Comparison of ENCODE assay signal across 1 cellular context in the genomic region with DNA sequence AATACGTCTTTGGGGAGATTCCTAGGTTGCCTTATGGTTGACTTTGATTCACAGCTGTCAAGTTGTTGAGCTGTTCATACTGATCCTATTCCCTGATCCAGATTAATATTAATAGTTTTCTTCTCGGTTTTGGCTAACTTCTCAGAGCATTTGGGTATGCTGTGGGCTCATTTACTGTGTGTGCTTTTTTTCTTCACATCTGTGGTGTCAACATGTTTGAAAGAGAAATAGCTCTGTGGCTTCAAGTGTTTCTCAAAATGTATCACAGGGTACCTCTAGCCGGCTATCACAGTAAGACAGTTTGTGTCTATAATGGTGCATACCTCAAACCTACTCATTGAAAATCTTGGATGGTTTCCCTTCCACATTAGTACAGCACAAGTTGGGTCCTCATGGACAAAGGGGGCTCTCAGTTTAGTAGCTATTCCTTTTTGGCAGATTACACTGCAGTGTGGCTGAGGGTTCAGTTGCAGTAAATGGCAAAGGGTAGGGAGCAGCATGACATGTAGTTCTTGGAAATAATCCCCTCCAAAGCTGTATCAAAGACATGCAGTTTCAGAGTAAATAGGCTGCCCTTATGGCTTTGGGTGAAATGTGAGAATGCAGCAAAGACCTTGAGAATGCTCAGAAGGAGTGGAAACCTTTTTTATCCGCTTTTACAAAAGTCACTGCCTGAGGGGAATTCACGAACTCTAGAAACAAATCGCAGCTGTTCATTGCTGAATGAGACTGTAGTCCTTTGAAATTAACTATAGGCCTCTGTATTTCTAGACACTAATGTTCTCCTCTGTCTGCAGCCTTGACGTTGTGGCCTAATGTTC.
TF ChIP-seq lines count a peak whose summit lies in the region.

No MANE protein-coding gene starts in this region.

TF ChIP-seq in GM12878, 131 proteins besides CTCF, POLR2A, EP300 and RAD21 (continued from another document and continues in another):
- TF ChIP-seq, protein P1, sequence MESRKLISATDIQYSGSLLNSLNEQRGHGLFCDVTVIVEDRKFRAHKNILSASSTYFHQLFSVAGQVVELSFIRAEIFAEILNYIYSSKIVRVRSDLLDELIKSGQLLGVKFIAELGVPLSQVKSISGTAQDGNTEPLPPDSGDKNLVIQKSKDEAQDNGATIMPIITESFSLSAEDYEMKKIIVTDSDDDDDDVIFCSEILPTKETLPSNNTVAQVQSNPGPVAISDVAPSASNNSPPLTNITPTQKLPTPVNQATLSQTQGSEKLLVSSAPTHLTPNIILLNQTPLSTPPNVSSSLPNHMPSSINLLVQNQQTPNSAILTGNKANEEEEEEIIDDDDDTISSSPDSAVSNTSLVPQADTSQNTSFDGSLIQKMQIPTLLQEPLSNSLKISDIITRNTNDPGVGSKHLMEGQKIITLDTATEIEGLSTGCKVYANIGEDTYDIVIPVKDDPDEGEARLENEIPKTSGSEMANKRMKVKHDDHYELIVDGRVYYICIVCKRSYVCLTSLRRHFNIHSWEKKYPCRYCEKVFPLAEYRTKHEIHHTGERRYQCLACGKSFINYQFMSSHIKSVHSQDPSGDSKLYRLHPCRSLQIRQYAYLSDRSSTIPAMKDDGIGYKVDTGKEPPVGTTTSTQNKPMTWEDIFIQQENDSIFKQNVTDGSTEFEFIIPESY (IDR thresholded peaks at IDR 0.05): no peak
- TF ChIP-seq MEF2B (IDR thresholded peaks at IDR 0.05; ENCODE audit: partially characterized antibody, poor library complexity, severe bottlenecking) (no peak), ESRRA (IDR thresholded peaks at IDR 0.05; ENCODE audit: low read length) (no peak), MTA3 (IDR thresholded peaks at IDR 0.05; ENCODE audit: borderline replicate concordance, low read length) (no peak), NR2C2 (IDR thresholded peaks at IDR 0.05; ENCODE audit: borderline replicate concordance, control insufficient read depth, insufficient read length, low read depth) (no peak), ZNF207 (IDR thresholded peaks at IDR 0.05; ENCODE audit: borderline replicate concordance) (no peak), TCF7 (IDR thresholded peaks at IDR 0.05; ENCODE audit: borderline replicate concordance) (no peak), NR2C1 (IDR thresholded peaks at IDR 0.05) (no peak), SUZ12 (IDR thresholded peaks at IDR 0.05; ENCODE audit: unreplicated experiment) (no peak), KDM1A (IDR thresholded peaks at IDR 0.05; ENCODE audit: borderline replicate concordance) (no peak), WRNIP1 (IDR thresholded peaks at IDR 0.05; ENCODE audit: borderline replicate concordance, low read depth, low read length) (no peak), EED (IDR thresholded peaks at IDR 0.05; ENCODE audit: low read depth) (peak; percentile 61), MXI1 (IDR thresholded peaks at IDR 0.05; ENCODE audit: low read depth, low read length) (no peak), CBX5 (IDR thresholded peaks at IDR 0.05; ENCODE audit: low read depth) (0 out of 2 replicates have a peak, but pooled peaks have one; percentile 32), BCL11A (IDR thresholded peaks at IDR 0.05; ENCODE audit: low read depth, low read length) (no peak; the same call in 1 of the 2 replicates), KAT2A (conservative IDR thresholded peaks at IDR 0.05; ENCODE audit: control insufficient read depth, low read depth, low read length) (no peak), BACH1 (IDR thresholded peaks at IDR 0.05; ENCODE audit: borderline replicate concordance) (no peak; the same call in 1 of the 2 replicates), EGR1 (IDR thresholded peaks at IDR 0.05; ENCODE audit: borderline replicate concordance in 1 of 2, low read depth in 2 of 2, low read length in 2 of 2) (no peak), BMI1 (IDR thresholded peaks at IDR 0.05; ENCODE audit: borderline replicate concordance) (no peak), FOXK2 (IDR thresholded peaks at IDR 0.05) (no peak), YY1 (IDR thresholded peaks at IDR 0.05; ENCODE audit: low read depth, low read length) (no peak), RFX5 (IDR thresholded peaks at IDR 0.05; ENCODE audit: low read depth, low read length) (no peak), RB1 (IDR thresholded peaks at IDR 0.05; ENCODE audit: borderline replicate concordance) (no peak), HDGF (IDR thresholded peaks at IDR 0.05) (no peak), NRF1 (conservative IDR thresholded peaks at IDR 0.05; ENCODE audit: low read depth, low read length) (no peak), ASH2L (IDR thresholded peaks at IDR 0.05; ENCODE audit: borderline replicate concordance, low read depth) (no peak), SMARCA5 (IDR thresholded peaks at IDR 0.05) (no peak), NFYA (IDR thresholded peaks at IDR 0.05; ENCODE audit: borderline replicate concordance, low read depth, low read length) (no peak)
- TF ChIP-seq, protein P2, sequence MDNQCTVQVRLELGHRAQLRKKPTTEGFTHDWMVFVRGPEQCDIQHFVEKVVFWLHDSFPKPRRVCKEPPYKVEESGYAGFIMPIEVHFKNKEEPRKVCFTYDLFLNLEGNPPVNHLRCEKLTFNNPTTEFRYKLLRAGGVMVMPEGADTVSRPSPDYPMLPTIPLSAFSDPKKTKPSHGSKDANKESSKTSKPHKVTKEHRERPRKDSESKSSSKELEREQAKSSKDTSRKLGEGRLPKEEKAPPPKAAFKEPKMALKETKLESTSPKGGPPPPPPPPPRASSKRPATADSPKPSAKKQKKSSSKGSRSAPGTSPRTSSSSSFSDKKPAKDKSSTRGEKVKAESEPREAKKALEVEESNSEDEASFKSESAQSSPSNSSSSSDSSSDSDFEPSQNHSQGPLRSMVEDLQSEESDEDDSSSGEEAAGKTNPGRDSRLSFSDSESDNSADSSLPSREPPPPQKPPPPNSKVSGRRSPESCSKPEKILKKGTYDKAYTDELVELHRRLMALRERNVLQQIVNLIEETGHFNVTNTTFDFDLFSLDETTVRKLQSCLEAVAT (IDR thresholded peaks at IDR 0.05): no peak
- TF ChIP-seq, protein P3, sequence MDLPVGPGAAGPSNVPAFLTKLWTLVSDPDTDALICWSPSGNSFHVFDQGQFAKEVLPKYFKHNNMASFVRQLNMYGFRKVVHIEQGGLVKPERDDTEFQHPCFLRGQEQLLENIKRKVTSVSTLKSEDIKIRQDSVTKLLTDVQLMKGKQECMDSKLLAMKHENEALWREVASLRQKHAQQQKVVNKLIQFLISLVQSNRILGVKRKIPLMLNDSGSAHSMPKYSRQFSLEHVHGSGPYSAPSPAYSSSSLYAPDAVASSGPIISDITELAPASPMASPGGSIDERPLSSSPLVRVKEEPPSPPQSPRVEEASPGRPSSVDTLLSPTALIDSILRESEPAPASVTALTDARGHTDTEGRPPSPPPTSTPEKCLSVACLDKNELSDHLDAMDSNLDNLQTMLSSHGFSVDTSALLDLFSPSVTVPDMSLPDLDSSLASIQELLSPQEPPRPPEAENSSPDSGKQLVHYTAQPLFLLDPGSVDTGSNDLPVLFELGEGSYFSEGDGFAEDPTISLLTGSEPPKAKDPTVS (IDR thresholded peaks at IDR 0.05; ENCODE audit: low read depth, low read length): no peak
- TF ChIP-seq, protein P4, sequence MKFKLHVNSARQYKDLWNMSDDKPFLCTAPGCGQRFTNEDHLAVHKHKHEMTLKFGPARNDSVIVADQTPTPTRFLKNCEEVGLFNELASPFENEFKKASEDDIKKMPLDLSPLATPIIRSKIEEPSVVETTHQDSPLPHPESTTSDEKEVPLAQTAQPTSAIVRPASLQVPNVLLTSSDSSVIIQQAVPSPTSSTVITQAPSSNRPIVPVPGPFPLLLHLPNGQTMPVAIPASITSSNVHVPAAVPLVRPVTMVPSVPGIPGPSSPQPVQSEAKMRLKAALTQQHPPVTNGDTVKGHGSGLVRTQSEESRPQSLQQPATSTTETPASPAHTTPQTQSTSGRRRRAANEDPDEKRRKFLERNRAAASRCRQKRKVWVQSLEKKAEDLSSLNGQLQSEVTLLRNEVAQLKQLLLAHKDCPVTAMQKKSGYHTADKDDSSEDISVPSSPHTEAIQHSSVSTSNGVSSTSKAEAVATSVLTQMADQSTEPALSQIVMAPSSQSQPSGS (IDR thresholded peaks at IDR 0.05; ENCODE audit: low read length): peak; percentile 52; the same call in 1 of the 2 replicates
- TF ChIP-seq, protein P5, sequence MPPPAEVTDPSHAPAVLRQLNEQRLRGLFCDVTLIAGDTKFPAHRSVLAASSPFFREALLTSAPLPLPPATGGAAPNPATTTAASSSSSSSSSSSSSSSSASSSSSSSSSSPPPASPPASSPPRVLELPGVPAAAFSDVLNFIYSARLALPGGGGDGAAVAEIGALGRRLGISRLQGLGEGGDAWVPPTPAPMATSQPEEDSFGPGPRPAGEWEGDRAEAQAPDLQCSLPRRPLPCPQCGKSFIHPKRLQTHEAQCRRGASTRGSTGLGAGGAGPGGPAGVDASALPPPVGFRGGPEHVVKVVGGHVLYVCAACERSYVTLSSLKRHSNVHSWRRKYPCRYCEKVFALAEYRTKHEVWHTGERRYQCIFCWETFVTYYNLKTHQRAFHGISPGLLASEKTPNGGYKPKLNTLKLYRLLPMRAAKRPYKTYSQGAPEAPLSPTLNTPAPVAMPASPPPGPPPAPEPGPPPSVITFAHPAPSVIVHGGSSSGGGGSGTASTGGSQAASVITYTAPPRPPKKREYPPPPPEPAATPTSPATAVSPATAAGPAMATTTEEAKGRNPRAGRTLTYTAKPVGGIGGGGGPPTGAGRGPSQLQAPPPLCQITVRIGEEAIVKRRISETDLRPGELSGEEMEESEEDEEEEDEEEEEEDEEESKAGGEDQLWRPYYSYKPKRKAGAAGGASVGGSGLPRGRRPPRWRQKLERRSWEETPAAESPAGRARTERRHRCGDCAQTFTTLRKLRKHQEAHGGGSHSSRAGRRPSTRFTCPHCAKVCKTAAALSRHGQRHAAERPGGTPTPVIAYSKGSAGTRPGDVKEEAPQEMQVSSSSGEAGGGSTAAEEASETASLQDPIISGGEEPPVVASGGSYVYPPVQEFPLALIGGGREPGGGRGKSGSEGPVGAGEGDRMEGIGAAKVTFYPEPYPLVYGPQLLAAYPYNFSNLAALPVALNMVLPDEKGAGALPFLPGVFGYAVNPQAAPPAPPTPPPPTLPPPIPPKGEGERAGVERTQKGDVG (CRISPR knock-in tag; IDR thresholded peaks at IDR 0.05): no peak
- TF ChIP-seq, protein P6, sequence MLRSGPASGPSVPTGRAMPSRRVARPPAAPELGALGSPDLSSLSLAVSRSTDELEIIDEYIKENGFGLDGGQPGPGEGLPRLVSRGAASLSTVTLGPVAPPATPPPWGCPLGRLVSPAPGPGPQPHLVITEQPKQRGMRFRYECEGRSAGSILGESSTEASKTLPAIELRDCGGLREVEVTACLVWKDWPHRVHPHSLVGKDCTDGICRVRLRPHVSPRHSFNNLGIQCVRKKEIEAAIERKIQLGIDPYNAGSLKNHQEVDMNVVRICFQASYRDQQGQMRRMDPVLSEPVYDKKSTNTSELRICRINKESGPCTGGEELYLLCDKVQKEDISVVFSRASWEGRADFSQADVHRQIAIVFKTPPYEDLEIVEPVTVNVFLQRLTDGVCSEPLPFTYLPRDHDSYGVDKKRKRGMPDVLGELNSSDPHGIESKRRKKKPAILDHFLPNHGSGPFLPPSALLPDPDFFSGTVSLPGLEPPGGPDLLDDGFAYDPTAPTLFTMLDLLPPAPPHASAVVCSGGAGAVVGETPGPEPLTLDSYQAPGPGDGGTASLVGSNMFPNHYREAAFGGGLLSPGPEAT (IDR thresholded peaks at IDR 0.05; ENCODE audit: low read depth): peak; percentile 80; the same call in 1 of the 2 replicates
- TF ChIP-seq, protein P7, sequence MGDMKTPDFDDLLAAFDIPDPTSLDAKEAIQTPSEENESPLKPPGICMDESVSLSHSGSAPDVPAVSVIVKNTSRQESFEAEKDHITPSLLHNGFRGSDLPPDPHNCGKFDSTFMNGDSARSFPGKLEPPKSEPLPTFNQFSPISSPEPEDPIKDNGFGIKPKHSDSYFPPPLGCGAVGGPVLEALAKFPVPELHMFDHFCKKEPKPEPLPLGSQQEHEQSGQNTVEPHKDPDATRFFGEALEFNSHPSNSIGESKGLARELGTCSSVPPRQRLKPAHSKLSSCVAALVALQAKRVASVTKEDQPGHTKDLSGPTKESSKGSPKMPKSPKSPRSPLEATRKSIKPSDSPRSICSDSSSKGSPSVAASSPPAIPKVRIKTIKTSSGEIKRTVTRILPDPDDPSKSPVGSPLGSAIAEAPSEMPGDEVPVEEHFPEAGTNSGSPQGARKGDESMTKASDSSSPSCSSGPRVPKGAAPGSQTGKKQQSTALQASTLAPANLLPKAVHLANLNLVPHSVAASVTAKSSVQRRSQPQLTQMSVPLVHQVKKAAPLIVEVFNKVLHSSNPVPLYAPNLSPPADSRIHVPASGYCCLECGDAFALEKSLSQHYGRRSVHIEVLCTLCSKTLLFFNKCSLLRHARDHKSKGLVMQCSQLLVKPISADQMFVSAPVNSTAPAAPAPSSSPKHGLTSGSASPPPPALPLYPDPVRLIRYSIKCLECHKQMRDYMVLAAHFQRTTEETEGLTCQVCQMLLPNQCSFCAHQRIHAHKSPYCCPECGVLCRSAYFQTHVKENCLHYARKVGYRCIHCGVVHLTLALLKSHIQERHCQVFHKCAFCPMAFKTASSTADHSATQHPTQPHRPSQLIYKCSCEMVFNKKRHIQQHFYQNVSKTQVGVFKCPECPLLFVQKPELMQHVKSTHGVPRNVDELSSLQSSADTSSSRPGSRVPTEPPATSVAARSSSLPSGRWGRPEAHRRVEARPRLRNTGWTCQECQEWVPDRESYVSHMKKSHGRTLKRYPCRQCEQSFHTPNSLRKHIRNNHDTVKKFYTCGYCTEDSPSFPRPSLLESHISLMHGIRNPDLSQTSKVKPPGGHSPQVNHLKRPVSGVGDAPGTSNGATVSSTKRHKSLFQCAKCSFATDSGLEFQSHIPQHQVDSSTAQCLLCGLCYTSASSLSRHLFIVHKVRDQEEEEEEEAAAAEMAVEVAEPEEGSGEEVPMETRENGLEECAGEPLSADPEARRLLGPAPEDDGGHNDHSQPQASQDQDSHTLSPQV (IDR thresholded peaks at IDR 0.05): no peak
- TF ChIP-seq, protein P8, sequence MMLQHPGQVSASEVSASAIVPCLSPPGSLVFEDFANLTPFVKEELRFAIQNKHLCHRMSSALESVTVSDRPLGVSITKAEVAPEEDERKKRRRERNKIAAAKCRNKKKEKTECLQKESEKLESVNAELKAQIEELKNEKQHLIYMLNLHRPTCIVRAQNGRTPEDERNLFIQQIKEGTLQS (IDR thresholded peaks at IDR 0.05; ENCODE audit: borderline replicate concordance, extremely low read depth, low read depth, low read length): no peak
- TF ChIP-seq, protein P9, sequence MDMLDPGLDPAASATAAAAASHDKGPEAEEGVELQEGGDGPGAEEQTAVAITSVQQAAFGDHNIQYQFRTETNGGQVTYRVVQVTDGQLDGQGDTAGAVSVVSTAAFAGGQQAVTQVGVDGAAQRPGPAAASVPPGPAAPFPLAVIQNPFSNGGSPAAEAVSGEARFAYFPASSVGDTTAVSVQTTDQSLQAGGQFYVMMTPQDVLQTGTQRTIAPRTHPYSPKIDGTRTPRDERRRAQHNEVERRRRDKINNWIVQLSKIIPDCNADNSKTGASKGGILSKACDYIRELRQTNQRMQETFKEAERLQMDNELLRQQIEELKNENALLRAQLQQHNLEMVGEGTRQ (IDR thresholded peaks at IDR 0.05; ENCODE audit: borderline replicate concordance, low read depth, low read length): no peak
